In genomic region chr3:24487325-24488242, GRCh38 we compare ENCODE assay signal across 21 cellular contexts. TPM values are rescaled to one million over a fixed set of nuclear protein-coding genes. Genes with fewer than 3 reads are reported as not detected.
"Had no signal": no experiment of that assay in that cellular context is flagged by ENCODE, and none has a peak within 500 bp of the region (broad histone marks: within the 10 kb centered on the region; RNA-seq: fewer than 3 reads in every experiment).

No MANE protein-coding gene starts in this region.

- H3K4me3 ChIP-seq: body of pancreas, gastroesophageal sphincter, lung, mucosa of descending colon, right atrium auricular region, upper lobe of left lung had no signal

- H3K36me3 ChIP-seq: gastroesophageal sphincter, neutrophil, right atrium auricular region, upper lobe of left lung had no signal

- DNase-seq: activated B cell treated with CpG ODN at 0.5 μM for 24 hours; activated CD4-positive, alpha-beta T cell treated with anti-CD3 and anti-CD28 coated beads, Interleukin-2, amount 10 ng/mL, durations not matched to agents 7 days and 5 days; activated naive CD4-positive, alpha-beta T cell treated with anti-CD3 and anti-CD28 coated beads for 36 hours; activated T-cell treated with anti-CD3 and anti-CD28 coated beads for 4 hours; body of pancreas; dermis blood vessel endothelial cell; hippocampal formation; left cardiac atrium; mucosa of descending colon; naive thymus-derived CD8-positive, alpha-beta T cell; posterior cingulate gyrus; stimulated activated CD4-positive, alpha-beta T cell treated with anti-CD3 and anti-CD28 coated beads, Interleukin-1b, Interleukin-23, amount 100 ng/mL, for 48 hours; stimulated activated naive B cell treated with anti-CD40 and anti-IgM and Interleukin-4, amounts not matched to agents 10 μg/mL and 1 μg/mL and 100 μg/mL, for 72 hours; upper lobe of left lung had no signal

- H3K9me3 ChIP-seq: body of pancreas, gastroesophageal sphincter, mucosa of descending colon, neutrophil, right atrium auricular region, upper lobe of left lung had no signal

- H3K27me3 ChIP-seq: body of pancreas, gastroesophageal sphincter, right atrium auricular region, upper lobe of left lung had no signal

- H3K27ac ChIP-seq: body of pancreas, neutrophil, right atrium auricular region, upper lobe of left lung had no signal

- ATAC-seq: activated T-helper 17 cell treated with anti-CD3 and anti-CD28 coated beads, Interleukin-2, amount 50 U/mL, for 72 hours; body of pancreas; gastroesophageal sphincter; left cardiac atrium; mucosa of descending colon; naive thymus-derived CD8-positive, alpha-beta T cell; SK-N-SH treated with all-trans-retinoic acid at 6 μM for 48 hours; stimulated activated naive B cell treated with anti-CD40 and anti-IgM and Interleukin-4, amounts not matched to agents 10 μg/mL and 1 μg/mL and 100 μg/mL, for 72 hours had no signal

RNA-seq across cellular contexts. Expression of gene THRB, which starts 7.1 kb away (rescaled TPM):
- total RNA-seq: activated CD4-positive, alpha-beta T cell treated with anti-CD3 and anti-CD28 coated beads, Interleukin-2, amount 10 ng/mL, durations not matched to agents 7 days and 5 days; activated CD8-positive, alpha-beta memory T cell treated with anti-CD3 and anti-CD28 coated beads for 36 hours; activated naive CD4-positive, alpha-beta T cell treated with anti-CD3 and anti-CD28 coated beads for 36 hours; activated T-helper 17 cell treated with anti-CD3 and anti-CD28 coated beads, Interleukin-2, amount 50 U/mL, for 72 hours; naive thymus-derived CD8-positive, alpha-beta T cell had no signal
- polyA plus RNA-seq: naive thymus-derived CD8-positive, alpha-beta T cell had no signal
